ENCODE assay signal across 17 cellular contexts in genomic region chr17:32870969-32871368, GRCh38. TPM values are rescaled to one million over a fixed set of nuclear protein-coding genes. Genes with fewer than 3 reads are reported as not detected.
DNase-seq lines count a peak whose midpoint lies in the region; ATAC-seq and TF ChIP-seq lines count a peak whose summit lies in the region.
"Had no signal": no experiment of that assay in that cellular context is flagged by ENCODE, and none has a peak within 500 bp of the region (broad histone marks: within the 10 kb centered on the region; RNA-seq: fewer than 3 reads in every experiment).

No MANE protein-coding gene starts in this region.

- no peak overlapping the region for H3K27ac Mint-ChIP-seq in activated CD8-positive, alpha-beta memory T cell treated with anti-CD3 and anti-CD28 coated beads, Interleukin-2, amount 10 ng/mL, durations not matched to agents 7 days and 5 days
- no peak overlapping the region for H3K27ac Mint-ChIP-seq in CD8-positive, alpha-beta T cell
- H3K27ac Mint-ChIP-seq: activated T-cell treated with anti-CD3 and anti-CD28 coated beads, Interleukin-2, amount 50 U/mL, for 24 hours had no signal

- H3K36me3 Mint-ChIP-seq in activated CD8-positive, alpha-beta memory T cell treated with anti-CD3 and anti-CD28 coated beads, Interleukin-2, amount 10 ng/mL, durations not matched to agents 7 days and 5 days = no peaks in the 10 kb centered on the region
- H3K36me3 Mint-ChIP-seq in CD8-positive, alpha-beta T cell = peaks cover under 1% of the 10 kb centered on the region

- intact Hi-C loops in ascending aorta (cut with DNase I) = loop anchor here (10.0 kb wide), 1 partner anchor 216 kb away; no protein-coding TSS in a partner anchor
- intact Hi-C loops in CD8-positive, alpha-beta T cell (cut with DNase I, micrococcal nuclease) = loop anchor here in 1 of 2 experiments (10.0 kb wide), 1 partner anchor 936 kb away; the partner anchor contains the start of gene SUZ12

- H3K27ac ChIP-seq in ascending aorta (peak overlapping the region; percentile 58 to 85), gastroesophageal sphincter (peak overlapping the region in 3 of 4 donors; percentile 7 to 58 (median 54)), suprapubic skin (peak overlapping the region; percentile 78)
- H3K27ac ChIP-seq in CD8-positive, alpha-beta T cell (ENCODE audit: low read depth, low read length) = no peak overlapping the region

- DNase-seq in ELR (ENCODE audit: low read depth) (peak; percentile 22), ascending aorta (ENCODE audit: low spot score in 2 of 2) (peak in 1 of 2 donors; percentile 72), suprapubic skin (ENCODE audit: low spot score in 2 of 2) (peak; percentile 71 to 82), cerebellar cortex (ENCODE audit: low spot score) (no peak), HuH-7.5 (ENCODE audit: low spot score) (no peak)
- no peak for DNase-seq in activated CD8-positive, alpha-beta memory T cell treated with anti-CD3 and anti-CD28 coated beads, Interleukin-2, amount 10 ng/mL, durations not matched to agents 7 days and 5 days
- DNase-seq in CD8-positive, alpha-beta T cell = no peak
- DNase-seq: activated T-cell treated with anti-CD3 and anti-CD28 coated beads, Interleukin-2, amount 50 U/mL, for 24 hours; amniotic stem cell; BE2C; DMS 273 treated with DMSO at 0.1 percent for 48 hours; erythroblast; NCI-H1930; NCI-H524 treated with DMSO at 0.1 percent for 48 hours; stimulated activated naive CD8-positive, alpha-beta T cell treated with anti-CD3 and anti-CD28 coated beads, Interleukin-15, Interleukin-2, amounts not matched to agents 100 U/mL and 50 U/mL, for 24 hours had no signal

- TF ChIP-seq CTCF in ascending aorta (IDR thresholded peaks at IDR 0.05) (no peak), gastroesophageal sphincter (IDR thresholded peaks at IDR 0.05) (no peak), suprapubic skin (IDR thresholded peaks at IDR 0.05) (no peak)
- TF ChIP-seq CTCF in CD8-positive, alpha-beta T cell (IDR thresholded peaks at IDR 0.05) = no peak

- TF ChIP-seq EP300 in gastroesophageal sphincter (IDR thresholded peaks at IDR 0.05) (no peak), suprapubic skin (IDR thresholded peaks at IDR 0.05) (no peak)

- H3K27me3 ChIP-seq in ascending aorta = no peaks in the 10 kb centered on the region
- H3K27me3 ChIP-seq in gastroesophageal sphincter = no peaks in the 10 kb centered on the region
- H3K27me3 ChIP-seq in suprapubic skin = no peaks in the 10 kb centered on the region
- no peaks in the 10 kb centered on the region for H3K27me3 ChIP-seq in CD8-positive, alpha-beta T cell (ENCODE audit: insufficient read depth, low read length)
- H3K27me3 ChIP-seq: BE2C had no signal

- WGBS in gastroesophageal sphincter (ENCODE audit: low coverage in 1 of 2), 2 donors = 91 to 100% methylated on average over 1 of the region's 1 CpG
- 62% methylated on average over 1 of the region's 1 CpG for WGBS in suprapubic skin

- H3K4me1 ChIP-seq in ascending aorta = peaks cover 15 to 68% of the 10 kb centered on the region in 2 donors
- peaks cover 0 to 37% (median 5%) of the 10 kb centered on the region in 3 donors for H3K4me1 ChIP-seq in gastroesophageal sphincter
- H3K4me1 ChIP-seq in suprapubic skin = peaks cover 47% of the 10 kb centered on the region
- peaks cover 3% of the 10 kb centered on the region for H3K4me1 ChIP-seq in CD8-positive, alpha-beta T cell (ENCODE audit: insufficient read depth, low read length)
- H3K4me1 ChIP-seq: BE2C had no signal

- TF ChIP-seq POLR2A in gastroesophageal sphincter (IDR thresholded peaks at IDR 0.05) (no peak), suprapubic skin (IDR thresholded peaks at IDR 0.05) (no peak)

- peak; percentile 73 for ATAC-seq in gastroesophageal sphincter
- ATAC-seq in activated CD8-positive, alpha-beta memory T cell treated with anti-CD3 and anti-CD28 coated beads, Interleukin-2, amount 10 ng/mL, durations not matched to agents 7 days and 5 days = no peak
- no peak for ATAC-seq in CD8-positive, alpha-beta T cell
- ATAC-seq: stimulated activated naive CD8-positive, alpha-beta T cell treated with anti-CD3 and anti-CD28 coated beads, Interleukin-15, Interleukin-2, amounts not matched to agents 100 U/mL and 50 U/mL, for 24 hours had no signal

- no peaks in the 10 kb centered on the region for H3K36me3 ChIP-seq in ascending aorta
- no peaks in the 10 kb centered on the region for H3K36me3 ChIP-seq in gastroesophageal sphincter
- H3K36me3 ChIP-seq in suprapubic skin = no peaks in the 10 kb centered on the region
- H3K36me3 ChIP-seq in CD8-positive, alpha-beta T cell (ENCODE audit: insufficient read depth, low read length) = no peaks in the 10 kb centered on the region
- H3K36me3 ChIP-seq: BE2C had no signal

- H3K9me3 Mint-ChIP-seq in activated CD8-positive, alpha-beta memory T cell treated with anti-CD3 and anti-CD28 coated beads, Interleukin-2, amount 10 ng/mL, durations not matched to agents 7 days and 5 days (ENCODE audit: low read depth) = no peaks in the 10 kb centered on the region
- H3K9me3 Mint-ChIP-seq in CD8-positive, alpha-beta T cell = no peaks in the 10 kb centered on the region
- H3K9me3 Mint-ChIP-seq: activated T-cell treated with anti-CD3 and anti-CD28 coated beads, Interleukin-2, amount 50 U/mL, for 24 hours had no signal

- POLR2A ChIA-PET in CD8-positive, alpha-beta T cell (lab: Charles Lee) = no interaction called here

- H3K9me3 ChIP-seq in ascending aorta (no peaks in the 10 kb centered on the region), gastroesophageal sphincter (no peaks in the 10 kb centered on the region), suprapubic skin (no peaks in the 10 kb centered on the region)
- no peaks in the 10 kb centered on the region for H3K9me3 ChIP-seq in CD8-positive, alpha-beta T cell (ENCODE audit: low read length)
- H3K9me3 ChIP-seq: BE2C had no signal

- peaks cover 7% of the 10 kb centered on the region for H3K4me1 Mint-ChIP-seq in activated CD8-positive, alpha-beta memory T cell treated with anti-CD3 and anti-CD28 coated beads, Interleukin-2, amount 10 ng/mL, durations not matched to agents 7 days and 5 days
- peaks cover 5% of the 10 kb centered on the region for H3K4me1 Mint-ChIP-seq in CD8-positive, alpha-beta T cell (ENCODE audit: low read depth)

- CTCF ChIA-PET in activated CD8-positive, alpha-beta memory T cell treated with anti-CD3 and anti-CD28 coated beads, Interleukin-2, amount 10 ng/mL, durations not matched to agents 7 days and 5 days (lab: Charles Lee) = interaction anchor here (1.4 kb wide), 1 partner anchor 43 kb away, joined by 4 read pairs; no protein-coding TSS in a partner anchor
- CTCF ChIA-PET in CD8-positive, alpha-beta T cell (lab: Charles Lee) = no interaction called here

- no peak overlapping the region for H3K4me3 Mint-ChIP-seq in activated CD8-positive, alpha-beta memory T cell treated with anti-CD3 and anti-CD28 coated beads, Interleukin-2, amount 10 ng/mL, durations not matched to agents 7 days and 5 days
- no peak overlapping the region for H3K4me3 Mint-ChIP-seq in CD8-positive, alpha-beta T cell
- H3K4me3 Mint-ChIP-seq: activated T-cell treated with anti-CD3 and anti-CD28 coated beads, Interleukin-2, amount 50 U/mL, for 24 hours had no signal

- peaks cover 6% of the 10 kb centered on the region for H3K27me3 Mint-ChIP-seq in activated CD8-positive, alpha-beta memory T cell treated with anti-CD3 and anti-CD28 coated beads, Interleukin-2, amount 10 ng/mL, durations not matched to agents 7 days and 5 days
- peaks cover 7% of the 10 kb centered on the region for H3K27me3 Mint-ChIP-seq in CD8-positive, alpha-beta T cell (ENCODE audit: low read depth)
- H3K27me3 Mint-ChIP-seq: activated T-cell treated with anti-CD3 and anti-CD28 coated beads, Interleukin-2, amount 50 U/mL, for 24 hours had no signal

- H3K4me3 ChIP-seq in ascending aorta = peak overlapping the region in 1 of 2 donors; percentile 22
- no peak overlapping the region for H3K4me3 ChIP-seq in gastroesophageal sphincter
- H3K4me3 ChIP-seq in suprapubic skin = no peak overlapping the region
- no peak overlapping the region for H3K4me3 ChIP-seq in CD8-positive, alpha-beta T cell (ENCODE audit: low read depth, low read length)

RNA-seq across cellular contexts. Expression of gene MYO1D, which starts 6.0 kb away (rescaled TPM):
- 105 TPM for total RNA-seq in ascending aorta
- total RNA-seq in gastroesophageal sphincter = 10 to 100 TPM; 28.2 to 63.5 (median 47.2) TPM
- 10 to 100 TPM; 70.5 to 92.3 (median 72.7) TPM for total RNA-seq in suprapubic skin
- 10 to 100 TPM in 1 of 2 experiments, 1 to 10 TPM in 1; 8.4 to 12.2 TPM for total RNA-seq in activated CD8-positive, alpha-beta memory T cell treated with anti-CD3 and anti-CD28 coated beads, Interleukin-2, amount 10 ng/mL, durations not matched to agents 7 days and 5 days
- total RNA-seq in CD8-positive, alpha-beta T cell = 1 to 10 TPM; 6.8 TPM

RNA-seq across cellular contexts. Expression of gene TMEM98, which starts 57.0 kb away (rescaled TPM):
- total RNA-seq in ascending aorta = 50.6 TPM
- total RNA-seq in gastroesophageal sphincter = 10 to 100 TPM; 60.0 to 71.4 (median 68.2) TPM
- total RNA-seq in suprapubic skin = 10 to 100 TPM; 17.7 to 31.3 (median 30.3) TPM
- total RNA-seq in activated CD8-positive, alpha-beta memory T cell treated with anti-CD3 and anti-CD28 coated beads, Interleukin-2, amount 10 ng/mL, durations not matched to agents 7 days and 5 days = 1 to 10 TPM in 1 of 2 experiments, under 1 TPM in 1; 0.35 to 1.2 TPM
- not detected for total RNA-seq in CD8-positive, alpha-beta T cell
- total RNA-seq: OCI-LY7 had no signal

Comparison
In these comparisons a context has a peak if more than half of its experiments do, and no peak if none do; other contexts are left out.
1. DNase-seq: peak in ELR (single experiment) and suprapubic skin (2 of 2); none in cerebellar cortex (single experiment), activated CD8-positive, alpha-beta memory T cell treated with anti-CD3 and anti-CD28 coated beads, Interleukin-2, amount 10 ng/mL, durations not matched to agents 7 days and 5 days (single experiment), HuH-7.5 (single experiment) and CD8-positive, alpha-beta T cell (0 of 7).
2. RNA of gene TMEM98, which starts 57.0 kb away (total RNA-seq): 60.0 to 71.4 TPM in gastroesophageal sphincter, 50.6 TPM in ascending aorta (single experiment) and 17.7 to 31.3 TPM in suprapubic skin; 0.35 to 1.2 TPM in activated CD8-positive, alpha-beta memory T cell treated with anti-CD3 and anti-CD28 coated beads, Interleukin-2, amount 10 ng/mL, durations not matched to agents 7 days and 5 days and not detected in CD8-positive, alpha-beta T cell; every median in the first group is over 4 times any median in the second.